In genomic region chr19:1812426-1813196, GRCh38 we compare ENCODE assay signal across 8 cellular contexts. TPM values are rescaled to one million over a fixed set of nuclear protein-coding genes. Genes with fewer than 3 reads are reported as not detected.
A peak's percentile ranks its signal among the peaks of the same experiment; 100 is the strongest.
DNase-seq lines count a peak whose midpoint lies in the region; ATAC-seq and TF ChIP-seq lines count a peak whose summit lies in the region.

No MANE protein-coding gene starts in this region.

- H3K79me2 ChIP-seq in DOHH2 (ENCODE audit: control insufficient read depth, low read length) (no peaks in the 10 kb centered on the region), KMS-11 (ENCODE audit: insufficient read depth, low read depth) (no peaks in the 10 kb centered on the region), neural cell (replicated peaks; ENCODE audit: insufficient read depth, low read length) (no peaks in the 10 kb centered on the region)

- peak overlapping the region; percentile 46 for H3K27ac ChIP-seq in DOHH2 (ENCODE audit: low read depth, low read length)
- no peak overlapping the region for H3K27ac ChIP-seq in KMS-11
- H3K27ac ChIP-seq in neural cell (ENCODE audit: low read length): no peak overlapping the region

- no peaks in the 10 kb centered on the region for H4K20me1 ChIP-seq in DOHH2 (ENCODE audit: control insufficient read depth, insufficient read depth, low read depth, low read length)
- no peaks in the 10 kb centered on the region for H4K20me1 ChIP-seq in KMS-11 (ENCODE audit: insufficient read depth)
- no peaks in the 10 kb centered on the region for H4K20me1 ChIP-seq in neural cell (ENCODE audit: insufficient read depth)

- H3K9me2 ChIP-seq in DOHH2 (replicated peaks; ENCODE audit: control insufficient read depth, low read length): no peaks in the 10 kb centered on the region
- H3K9me2 ChIP-seq in neural cell (ENCODE audit: insufficient read depth, low read length): no peaks in the 10 kb centered on the region

- TF ChIP-seq RAD21 in neural cell (conservative IDR thresholded peaks at IDR 0.05): peak; percentile 90

- H3K36me3 Mint-ChIP-seq in activated T-helper 2 cell treated with anti-CD3 and anti-CD28 coated beads, Interferon-gamma antibody, Interleukin-2, Interleukin-4, amounts not matched to agents 10 μg/mL and 5 μg/mL and 100 μg/mL, durations not matched to agents 14 hours and 24 hours and 36 hours (ENCODE audit: low read depth): peaks cover 10% of the 10 kb centered on the region

- H3K36me3 ChIP-seq in DOHH2 (ENCODE audit: control insufficient read depth, low read length) (peaks cover 26% of the 10 kb centered on the region), KMS-11 (ENCODE audit: insufficient read depth) (no peaks in the 10 kb centered on the region), neural cell (ENCODE audit: insufficient read depth, low read length) (no peaks in the 10 kb centered on the region)

- TF ChIP-seq CTCF in DOHH2 (IDR thresholded peaks at IDR 0.05; ENCODE audit: low read depth, low read length, poor library complexity, severe bottlenecking) (peak; percentile 95), KMS-11 (conservative IDR thresholded peaks at IDR 0.05; ENCODE audit: low read depth, low read length) (peak; percentile 79), neural cell (IDR thresholded peaks at IDR 0.05; ENCODE audit: poor library complexity, severe bottlenecking) (peak; percentile 93)

- peak overlapping the region; percentile 85 for H3K4me3 Mint-ChIP-seq in activated T-helper 2 cell treated with anti-CD3 and anti-CD28 coated beads, Interferon-gamma antibody, Interleukin-2, Interleukin-4, amounts not matched to agents 10 μg/mL and 5 μg/mL and 100 μg/mL, durations not matched to agents 14 hours and 24 hours and 36 hours (ENCODE audit: low read depth)
- H3K4me3 Mint-ChIP-seq in stimulated activated naive CD8-positive, alpha-beta T cell treated with anti-CD3 and anti-CD28 coated beads, Interleukin-15, amount 100 ng/mL, for 72 hours: peak overlapping the region; percentile 91 to 96

- no peaks in the 10 kb centered on the region for H3F3A ChIP-seq in DOHH2 (ENCODE audit: control insufficient read depth, insufficient read depth)
- no peaks in the 10 kb centered on the region for H3F3A ChIP-seq in neural cell (ENCODE audit: insufficient read depth, low read length, poor library complexity, severe bottlenecking)

- H3K27ac Mint-ChIP-seq in activated T-helper 2 cell treated with anti-CD3 and anti-CD28 coated beads, Interferon-gamma antibody, Interleukin-2, Interleukin-4, amounts not matched to agents 10 μg/mL and 5 μg/mL and 100 μg/mL, durations not matched to agents 14 hours and 24 hours and 36 hours: peak overlapping the region; percentile 95
- H3K27ac Mint-ChIP-seq in stimulated activated naive CD8-positive, alpha-beta T cell treated with anti-CD3 and anti-CD28 coated beads, Interleukin-15, amount 100 ng/mL, for 72 hours: peak overlapping the region; percentile 76 to 93

- H3K27me3 ChIP-seq in DOHH2 (ENCODE audit: control insufficient read depth, low read length): no peaks in the 10 kb centered on the region
- peaks cover 13% of the 10 kb centered on the region; the same call in 1 of the 2 replicates for H3K27me3 ChIP-seq in KMS-11 (ENCODE audit: insufficient read depth, low read depth)
- H3K27me3 ChIP-seq in neural cell (ENCODE audit: insufficient read depth, low read depth, low read length): no peaks in the 10 kb centered on the region

- peaks cover 11% of the 10 kb centered on the region for H3K4me1 Mint-ChIP-seq in activated T-helper 2 cell treated with anti-CD3 and anti-CD28 coated beads, Interferon-gamma antibody, Interleukin-2, Interleukin-4, amounts not matched to agents 10 μg/mL and 5 μg/mL and 100 μg/mL, durations not matched to agents 14 hours and 24 hours and 36 hours (ENCODE audit: low read depth)
- H3K4me1 Mint-ChIP-seq in stimulated activated naive CD8-positive, alpha-beta T cell treated with anti-CD3 and anti-CD28 coated beads, Interleukin-15, amount 100 ng/mL, for 72 hours: peaks cover 31% of the 10 kb centered on the region

- H3K9me3 Mint-ChIP-seq in activated T-helper 2 cell treated with anti-CD3 and anti-CD28 coated beads, Interferon-gamma antibody, Interleukin-2, Interleukin-4, amounts not matched to agents 10 μg/mL and 5 μg/mL and 100 μg/mL, durations not matched to agents 14 hours and 24 hours and 36 hours: no peaks in the 10 kb centered on the region
- no peaks in the 10 kb centered on the region for H3K9me3 Mint-ChIP-seq in stimulated activated naive CD8-positive, alpha-beta T cell treated with anti-CD3 and anti-CD28 coated beads, Interleukin-15, amount 100 ng/mL, for 72 hours

- H3K9me3 ChIP-seq in DOHH2 (ENCODE audit: control insufficient read depth, insufficient read depth, low read length) (no peaks in the 10 kb centered on the region), neural cell (ENCODE audit: low read length) (no peaks in the 10 kb centered on the region)

- peak; percentile 96 for DNase-seq in RPMI8226
- DNase-seq in activated T-helper 2 cell treated with anti-CD3 and anti-CD28 coated beads, Interferon-gamma antibody, Interleukin-2, Interleukin-4, amounts not matched to agents 10 μg/mL and 5 μg/mL and 100 μg/mL, durations not matched to agents 14 hours and 24 hours and 36 hours (ENCODE audit: low spot score): peak; percentile 95
- DNase-seq in fibroblast of the conjunctiva (ENCODE audit: low read depth): peak; percentile 88
- DNase-seq in stimulated activated naive CD8-positive, alpha-beta T cell treated with anti-CD3 and anti-CD28 coated beads, Interleukin-15, amount 100 ng/mL, for 72 hours: peak; percentile 86 to 91

- H3K9ac ChIP-seq in KMS-11 (no peak overlapping the region; the same call in 1 of the 2 replicates), neural cell (ENCODE audit: low read length) (peak overlapping the region; percentile 71)

- H3K4me2 ChIP-seq in DOHH2 (ENCODE audit: low read length) (peak overlapping the region; percentile 77), KMS-11 (peak overlapping the region; percentile 40; the same call in 1 of the 2 replicates), neural cell (ENCODE audit: low read length) (peak overlapping the region; percentile 77)

- peak; percentile 13 for TF ChIP-seq EP300 in neural cell (conservative IDR thresholded peaks at IDR 0.05; ENCODE audit: poor library complexity, severe bottlenecking)

- ATAC-seq in GM21737 (IDR thresholded peaks at IDR 0.05; ENCODE audit: unreplicated experiment): peak; percentile 71
- peak; percentile 89 for ATAC-seq in stimulated activated naive CD8-positive, alpha-beta T cell treated with anti-CD3 and anti-CD28 coated beads, Interleukin-15, amount 100 ng/mL, for 72 hours

- peak overlapping the region; percentile 75 for H3K4me3 ChIP-seq in DOHH2 (ENCODE audit: low read length)
- H3K4me3 ChIP-seq in KMS-11 (IDR thresholded peaks at IDR 0.05; ENCODE audit: insufficient read depth, low read depth, low read length): no peak overlapping the region
- peak overlapping the region; percentile 81 for H3K4me3 ChIP-seq in neural cell (ENCODE audit: low read length)

- H3K4me1 ChIP-seq in DOHH2 (ENCODE audit: control insufficient read depth, low read length): peaks cover 21% of the 10 kb centered on the region
- H3K4me1 ChIP-seq in KMS-11 (ENCODE audit: low read depth, poor library complexity, severe bottlenecking): peaks cover 7% of the 10 kb centered on the region

- H3K27me3 Mint-ChIP-seq in activated T-helper 2 cell treated with anti-CD3 and anti-CD28 coated beads, Interferon-gamma antibody, Interleukin-2, Interleukin-4, amounts not matched to agents 10 μg/mL and 5 μg/mL and 100 μg/mL, durations not matched to agents 14 hours and 24 hours and 36 hours (ENCODE audit: low read depth): no peaks in the 10 kb centered on the region
- H3K27me3 Mint-ChIP-seq in stimulated activated naive CD8-positive, alpha-beta T cell treated with anti-CD3 and anti-CD28 coated beads, Interleukin-15, amount 100 ng/mL, for 72 hours: peaks cover 10% of the 10 kb centered on the region

- H2AFZ ChIP-seq in KMS-11 (ENCODE audit: low read depth) (peak overlapping the region; percentile 79), neural cell (ENCODE audit: low read depth, low read length) (peak overlapping the region; percentile 38)

- intact Hi-C loops in activated T-helper 2 cell treated with anti-CD3 and anti-CD28 coated beads, Interferon-gamma antibody, Interleukin-2, Interleukin-4, amounts not matched to agents 10 μg/mL and 5 μg/mL and 100 μg/mL, durations not matched to agents 14 hours and 24 hours and 36 hours (cut with micrococcal nuclease): loop anchor here (1.0 kb wide), 1 partner anchor 322 kb away; the partner anchor contains the start of gene PCSK4

TF ChIP-seq in neural cell, 6 proteins besides CTCF, POLR2A, EP300 and RAD21 (continues in another document):
- TF ChIP-seq SMC3 (conservative IDR thresholded peaks at IDR 0.05; ENCODE audit: poor library complexity) (peak; percentile 83), TAF1 (IDR thresholded peaks at IDR 0.05; ENCODE audit: low read depth) (peak; percentile 46)

RNA-seq across cellular contexts. Expression of gene ATP8B3, which starts 0.5 kb away (rescaled TPM):
- 11.3 and 11.5 TPM in 2 replicates for total RNA-seq in activated T-helper 2 cell treated with anti-CD3 and anti-CD28 coated beads, Interferon-gamma antibody, Interleukin-2, Interleukin-4, amounts not matched to agents 10 μg/mL and 5 μg/mL and 100 μg/mL, durations not matched to agents 14 hours and 24 hours and 36 hours
- 0.74 and 1.5 TPM in 2 replicates for polyA plus RNA-seq in neural cell
- polyA minus RNA-seq in neural cell: not detected in 2 replicates

RNA-seq across cellular contexts. Expression of gene REXO1, which starts 35.7 kb away (rescaled TPM):
- 55.2 and 56.6 TPM in 2 replicates for total RNA-seq in activated T-helper 2 cell treated with anti-CD3 and anti-CD28 coated beads, Interferon-gamma antibody, Interleukin-2, Interleukin-4, amounts not matched to agents 10 μg/mL and 5 μg/mL and 100 μg/mL, durations not matched to agents 14 hours and 24 hours and 36 hours
- 9.2 and 18.5 TPM in 2 replicates for polyA plus RNA-seq in neural cell
- 14.6 and 20.7 TPM in 2 replicates for polyA minus RNA-seq in neural cell

RNA-seq across cellular contexts. Expression of gene KLF16, which starts 50.8 kb away (rescaled TPM):
- total RNA-seq in activated T-helper 2 cell treated with anti-CD3 and anti-CD28 coated beads, Interferon-gamma antibody, Interleukin-2, Interleukin-4, amounts not matched to agents 10 μg/mL and 5 μg/mL and 100 μg/mL, durations not matched to agents 14 hours and 24 hours and 36 hours: 31.2 and 32.1 TPM in 2 replicates
- 2.2 and 3.5 TPM in 2 replicates for polyA plus RNA-seq in neural cell
- 1.3 and 5.6 TPM in 2 replicates for polyA minus RNA-seq in neural cell

RNA-seq across cellular contexts. Expression of gene ONECUT3, which starts 59.3 kb away (rescaled TPM):
- total RNA-seq in activated T-helper 2 cell treated with anti-CD3 and anti-CD28 coated beads, Interferon-gamma antibody, Interleukin-2, Interleukin-4, amounts not matched to agents 10 μg/mL and 5 μg/mL and 100 μg/mL, durations not matched to agents 14 hours and 24 hours and 36 hours: not detected in 2 replicates
- 0.45 and 1.6 TPM in 2 replicates for polyA plus RNA-seq in neural cell
- 1.2 TPM in 2 replicates for polyA minus RNA-seq in neural cell
